ENCODE assay signal across 1 cellular context in the genomic region with DNA sequence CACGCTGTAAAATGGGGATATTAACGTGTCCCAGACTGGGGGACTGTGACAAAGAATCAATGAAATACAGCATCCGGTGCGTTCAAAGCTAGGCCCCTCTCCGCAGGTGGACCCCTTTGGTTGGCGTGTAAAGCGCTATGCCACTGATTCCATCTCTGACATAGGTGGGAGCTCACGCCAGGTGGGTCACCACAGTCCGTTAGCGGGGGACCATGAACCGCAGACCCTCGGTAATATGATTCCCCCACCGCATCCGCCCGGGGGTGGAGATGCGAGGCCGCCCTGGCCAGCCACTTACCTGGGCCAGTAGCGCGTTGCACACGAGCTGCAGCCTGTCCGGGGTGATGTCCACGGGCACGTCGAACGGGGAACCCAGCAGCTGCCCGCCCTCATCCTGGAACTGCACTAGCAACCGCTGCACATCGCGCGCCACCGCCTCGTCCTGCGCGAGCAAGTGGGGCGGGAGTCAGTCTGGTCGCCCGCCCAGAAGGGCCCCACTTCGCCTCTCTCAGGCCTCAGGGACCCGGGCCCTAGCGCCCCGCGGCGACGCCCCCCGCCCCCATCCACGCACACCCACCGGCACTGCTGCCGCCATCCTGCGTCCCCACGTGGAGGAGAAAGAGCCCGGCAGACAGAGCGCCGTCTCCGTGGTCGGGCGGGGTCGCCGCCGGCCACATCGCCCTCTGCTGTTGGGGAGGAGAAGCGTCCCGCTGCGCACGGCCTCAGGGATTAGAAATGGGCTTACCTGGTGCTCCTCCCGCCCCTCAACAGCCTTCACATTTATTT.
TF ChIP-seq lines count a peak whose summit lies in the region.

TSS of gene NLE1 (minus strand) at position 623 of the 786 bp plus-strand sequence. CDS start at position 595, 28 bp downstream.

TF ChIP-seq in HCT116, 20 proteins besides CTCF, POLR2A, EP300 and RAD21 (continued from another document):
- TF ChIP-seq ELF1 (IDR thresholded peaks at IDR 0.05; ENCODE audit: borderline replicate concordance, low read depth): no peak
- TF ChIP-seq, protein P1, sequence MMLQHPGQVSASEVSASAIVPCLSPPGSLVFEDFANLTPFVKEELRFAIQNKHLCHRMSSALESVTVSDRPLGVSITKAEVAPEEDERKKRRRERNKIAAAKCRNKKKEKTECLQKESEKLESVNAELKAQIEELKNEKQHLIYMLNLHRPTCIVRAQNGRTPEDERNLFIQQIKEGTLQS (IDR thresholded peaks at IDR 0.05): no peak
- no peak for TF ChIP-seq ZBTB33 (IDR thresholded peaks at IDR 0.05; ENCODE audit: extremely low read depth, insufficient replicate concordance, low read length)
- TF ChIP-seq TCF7L2 (IDR thresholded peaks at IDR 0.05; ENCODE audit: borderline replicate concordance, extremely low read depth, insufficient read depth, insufficient read length): no peak
- no peak for TF ChIP-seq EZH2 (IDR thresholded peaks at IDR 0.05)
- peak; percentile 64 for TF ChIP-seq EGR1 (IDR thresholded peaks at IDR 0.05; ENCODE audit: low read depth)
- TF ChIP-seq YY1 (IDR thresholded peaks at IDR 0.05; ENCODE audit: extremely low read depth, insufficient replicate concordance, low read depth, low read length): peak; percentile 92
- peak; percentile 57; the same call in 1 of the 2 replicates for TF ChIP-seq ZFX (IDR thresholded peaks at IDR 0.05)
- TF ChIP-seq CEBPB (IDR thresholded peaks at IDR 0.05; ENCODE audit: low read depth): no peak
- TF ChIP-seq REST (IDR thresholded peaks at IDR 0.05; ENCODE audit: low read depth): no peak
- TF ChIP-seq POLR2AphosphoS5 (IDR thresholded peaks at IDR 0.05; ENCODE audit: low read depth, low read length): peak; percentile 79
